ENCODE assay signal across 28 cellular contexts in the genomic region with DNA sequence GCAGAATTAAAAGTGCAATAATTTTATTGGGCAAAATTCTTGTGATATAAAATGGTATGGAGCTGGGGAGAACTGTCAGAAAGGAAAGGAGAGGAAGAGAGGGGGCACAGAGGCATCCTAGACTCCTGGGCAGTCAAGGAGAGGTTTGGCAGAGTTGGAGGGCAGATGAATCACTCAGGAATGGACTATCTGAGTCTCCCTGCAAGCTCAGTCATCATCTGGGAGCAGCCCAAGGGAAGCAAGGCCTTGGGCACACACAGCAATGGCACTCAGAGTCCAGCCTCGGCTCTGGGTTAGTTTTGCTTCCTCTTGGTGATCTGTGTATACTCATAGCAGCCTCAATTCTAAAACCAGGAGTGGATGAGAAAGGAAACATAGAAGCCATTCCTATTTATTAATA.
DNase-seq lines count a peak whose midpoint lies in the region; ATAC-seq, FAIRE-seq and TF ChIP-seq lines count a peak whose summit lies in the region.
"Had no signal": no experiment of that assay in that cellular context is flagged by ENCODE, and none has a peak within 500 bp of the region (broad histone marks: within the 10 kb centered on the region; RNA-seq: fewer than 3 reads in every experiment).

No MANE protein-coding gene starts in this region.

- DNase-seq in EL (peak; percentile 45), PC-3 (peak; percentile 54), bronchial epithelial cell (ENCODE audit: low read depth) (peak; percentile 41), renal cortical epithelial cell (ENCODE audit: low read depth) (peak; percentile 51), cortex of kidney (lab: John Stamatoyannopoulos, UW) (no peak)
- no peak for DNase-seq in activated CD8-positive, alpha-beta T cell treated with anti-CD3 and anti-CD28 coated beads for 36 hours
- DNase-seq in naive thymus-derived CD8-positive, alpha-beta T cell: no peak
- DNase-seq: activated CD4-positive, alpha-beta T cell treated with anti-CD3 and anti-CD28 coated beads, Interleukin-2, amount 10 ng/mL, durations not matched to agents 24 days and 14 days; activated CD8-positive, alpha-beta memory T cell treated with anti-CD3 and anti-CD28 coated beads, Interleukin-2, amount 10 ng/mL, durations not matched to agents 7 days and 5 days; activated naive CD8-positive, alpha-beta T cell treated with anti-CD3 and anti-CD28 coated beads, Interleukin-2, amount 50 U/mL, for 24 hours; activated T-cell treated with anti-CD3 and anti-CD28 coated beads, Interleukin-2, amount 50 U/mL, for 48 hours; body of pancreas; Calu3; left cardiac atrium; MM.1S; NCI-H1417 treated with DMSO at 0.1 percent for 48 hours; NCI-H2081; NCI-H345; right cardiac atrium; stimulated activated CD4-positive, alpha-beta T cell treated with anti-CD3 and anti-CD28 coated beads, Interleukin-4, amount 100 ng/mL, for 24 hours; substantia nigra; T-helper 2 cell; upper lobe of left lung had no signal

- H3K27me3 ChIP-seq in PC-3 (ENCODE audit: low read length) (no peaks in the 10 kb centered on the region), bronchial epithelial cell (ENCODE audit: control insufficient read depth, insufficient read depth, low read length) (no peaks in the 10 kb centered on the region)
- H3K27me3 ChIP-seq: body of pancreas, upper lobe of left lung had no signal

- intact Hi-C loops in PC-3 (cut with micrococcal nuclease): no loop called here
- intact Hi-C loops in activated CD8-positive, alpha-beta T cell treated with anti-CD3 and anti-CD28 coated beads for 36 hours (cut with micrococcal nuclease): no loop called here

- no peak for FAIRE-seq in bronchial epithelial cell (lab: Jason Lieb, UNC)

- H3K4me2 ChIP-seq in PC-3 (ENCODE audit: low read length): no peak overlapping the region

- H3K9me3 ChIP-seq in PC-3 (ENCODE audit: low read length): 0 out of 2 replicates have a peak, but pooled peaks cover 2% of the 10 kb centered on the region

- H3K36me3 Mint-ChIP-seq in activated CD8-positive, alpha-beta T cell treated with anti-CD3 and anti-CD28 coated beads for 36 hours (ENCODE audit: low read depth): no peaks in the 10 kb centered on the region
- peaks cover 5 to 21% (median 6%) of the 10 kb centered on the region in 3 donors for H3K36me3 Mint-ChIP-seq in naive thymus-derived CD8-positive, alpha-beta T cell
- H3K36me3 Mint-ChIP-seq: activated CD8-positive, alpha-beta memory T cell treated with anti-CD3 and anti-CD28 coated beads, Interleukin-2, amount 10 ng/mL, durations not matched to agents 7 days and 5 days; CD14-positive monocyte; stimulated activated effector memory CD8-positive, alpha-beta T cell treated with anti-CD3 and anti-CD28 coated beads, Interleukin-12 subunit alpha, Interleukin-12 subunit beta, amount 100 ng/mL, for 72 hours had no signal

- POLR2A ChIA-PET in PC-3 (lab: Charles Lee; ENCODE audit: unreplicated experiment): no interaction called here
- POLR2A ChIA-PET in activated CD8-positive, alpha-beta T cell treated with anti-CD3 and anti-CD28 coated beads for 36 hours (lab: Charles Lee): no interaction called here
- POLR2A ChIA-PET in naive thymus-derived CD8-positive, alpha-beta T cell (lab: Charles Lee): no interaction called here

- peaks cover 17% of the 10 kb centered on the region for H3K9me3 Mint-ChIP-seq in activated CD8-positive, alpha-beta T cell treated with anti-CD3 and anti-CD28 coated beads for 36 hours
- H3K9me3 Mint-ChIP-seq in naive thymus-derived CD8-positive, alpha-beta T cell: peaks cover 11 to 50% (median 27%) of the 10 kb centered on the region in 9 donors

- ATAC-seq in PC-3: peak; percentile 87
- no peak for ATAC-seq in activated CD8-positive, alpha-beta T cell treated with anti-CD3 and anti-CD28 coated beads for 36 hours
- no peak for ATAC-seq in naive thymus-derived CD8-positive, alpha-beta T cell
- ATAC-seq: activated CD8-positive, alpha-beta memory T cell treated with anti-CD3 and anti-CD28 coated beads, Interleukin-2, amount 10 ng/mL, durations not matched to agents 7 days and 5 days; activated naive CD8-positive, alpha-beta T cell treated with anti-CD3 and anti-CD28 coated beads, Interleukin-2, amount 50 U/mL, for 24 hours; body of pancreas; left cardiac atrium; right cardiac atrium; Right ventricle myocardium inferior; stimulated activated effector memory CD8-positive, alpha-beta T cell treated with anti-CD3 and anti-CD28 coated beads, Interleukin-12 subunit alpha, Interleukin-12 subunit beta, amount 100 ng/mL, for 72 hours had no signal

- no peaks in the 10 kb centered on the region for H3K4me1 ChIP-seq in PC-3 (ENCODE audit: insufficient read depth, low read length)
- H3K4me1 ChIP-seq: body of pancreas, HAP-1, upper lobe of left lung had no signal

- no peaks in the 10 kb centered on the region for H3K9me2 ChIP-seq in PC-3 (replicated peaks; ENCODE audit: low read length)

- no peak overlapping the region for H3K27ac Mint-ChIP-seq in activated CD8-positive, alpha-beta T cell treated with anti-CD3 and anti-CD28 coated beads for 36 hours
- H3K27ac Mint-ChIP-seq in naive thymus-derived CD8-positive, alpha-beta T cell: no peak overlapping the region
- H3K27ac Mint-ChIP-seq: activated CD4-positive, alpha-beta T cell treated with anti-CD3 and anti-CD28 coated beads, Interleukin-2, amount 10 ng/mL, durations not matched to agents 24 days and 14 days; activated CD8-positive, alpha-beta memory T cell treated with anti-CD3 and anti-CD28 coated beads, Interleukin-2, amount 10 ng/mL, durations not matched to agents 7 days and 5 days; activated naive CD8-positive, alpha-beta T cell treated with anti-CD3 and anti-CD28 coated beads, Interleukin-2, amount 50 U/mL, for 24 hours; CD14-positive monocyte; stimulated activated effector memory CD8-positive, alpha-beta T cell treated with anti-CD3 and anti-CD28 coated beads, Interleukin-12 subunit alpha, Interleukin-12 subunit beta, amount 100 ng/mL, for 72 hours had no signal

- no peaks in the 10 kb centered on the region for H3K4me1 Mint-ChIP-seq in activated CD8-positive, alpha-beta T cell treated with anti-CD3 and anti-CD28 coated beads for 36 hours (ENCODE audit: low read depth)
- no peaks in the 10 kb centered on the region for H3K4me1 Mint-ChIP-seq in naive thymus-derived CD8-positive, alpha-beta T cell
- H3K4me1 Mint-ChIP-seq: activated CD4-positive, alpha-beta T cell treated with anti-CD3 and anti-CD28 coated beads, Interleukin-2, amount 10 ng/mL, durations not matched to agents 24 days and 14 days; activated CD8-positive, alpha-beta memory T cell treated with anti-CD3 and anti-CD28 coated beads, Interleukin-2, amount 10 ng/mL, durations not matched to agents 7 days and 5 days; activated naive CD8-positive, alpha-beta T cell treated with anti-CD3 and anti-CD28 coated beads, Interleukin-2, amount 50 U/mL, for 24 hours; CD14-positive monocyte; stimulated activated effector memory CD8-positive, alpha-beta T cell treated with anti-CD3 and anti-CD28 coated beads, Interleukin-12 subunit alpha, Interleukin-12 subunit beta, amount 100 ng/mL, for 72 hours had no signal

- CTCF ChIA-PET in PC-3 (lab: Charles Lee): no interaction called here
- CTCF ChIA-PET in activated CD8-positive, alpha-beta T cell treated with anti-CD3 and anti-CD28 coated beads for 36 hours (lab: Charles Lee): no interaction called here

- H3K36me3 ChIP-seq in PC-3 (ENCODE audit: low read depth, low read length) (no peaks in the 10 kb centered on the region), bronchial epithelial cell (ENCODE audit: control insufficient read depth, insufficient read depth, low read length) (no peaks in the 10 kb centered on the region)
- H3K36me3 ChIP-seq: HAP-1, upper lobe of left lung had no signal

- no peak overlapping the region for H3K4me3 Mint-ChIP-seq in activated CD8-positive, alpha-beta T cell treated with anti-CD3 and anti-CD28 coated beads for 36 hours
- no peak overlapping the region for H3K4me3 Mint-ChIP-seq in naive thymus-derived CD8-positive, alpha-beta T cell
- H3K4me3 Mint-ChIP-seq: activated CD4-positive, alpha-beta T cell treated with anti-CD3 and anti-CD28 coated beads, Interleukin-2, amount 10 ng/mL, durations not matched to agents 24 days and 14 days; activated CD8-positive, alpha-beta memory T cell treated with anti-CD3 and anti-CD28 coated beads, Interleukin-2, amount 10 ng/mL, durations not matched to agents 7 days and 5 days; activated naive CD8-positive, alpha-beta T cell treated with anti-CD3 and anti-CD28 coated beads, Interleukin-2, amount 50 U/mL, for 24 hours; CD14-positive monocyte; stimulated activated effector memory CD8-positive, alpha-beta T cell treated with anti-CD3 and anti-CD28 coated beads, Interleukin-12 subunit alpha, Interleukin-12 subunit beta, amount 100 ng/mL, for 72 hours had no signal

- H3K4me3 ChIP-seq in PC-3 (ENCODE audit: low read length): no peak overlapping the region
- no peak overlapping the region for H3K4me3 ChIP-seq in bronchial epithelial cell (ENCODE audit: low read depth, low read length)
- H3K4me3 ChIP-seq: body of pancreas, HAP-1, upper lobe of left lung had no signal

- no peak overlapping the region for H3K27ac ChIP-seq in PC-3 (ENCODE audit: low read length)
- H3K27ac ChIP-seq: body of pancreas, epithelial cell of prostate, upper lobe of left lung had no signal

- H2AFZ ChIP-seq in PC-3 (ENCODE audit: low read length): no peak overlapping the region

- no peak overlapping the region for H3K9ac ChIP-seq in PC-3 (ENCODE audit: low read length)

- peaks cover 14% of the 10 kb centered on the region for H3K27me3 Mint-ChIP-seq in activated CD8-positive, alpha-beta T cell treated with anti-CD3 and anti-CD28 coated beads for 36 hours
- peaks cover 5 to 17% (median 10%) of the 10 kb centered on the region in 5 donors for H3K27me3 Mint-ChIP-seq in naive thymus-derived CD8-positive, alpha-beta T cell
- H3K27me3 Mint-ChIP-seq: activated CD4-positive, alpha-beta T cell treated with anti-CD3 and anti-CD28 coated beads, Interleukin-2, amount 10 ng/mL, durations not matched to agents 24 days and 14 days had no signal

- no peaks in the 10 kb centered on the region for H3K79me2 ChIP-seq in PC-3 (ENCODE audit: low read length)

- no peaks in the 10 kb centered on the region for H3F3A ChIP-seq in PC-3 (ENCODE audit: low read length, unreplicated experiment)

- no peaks in the 10 kb centered on the region for H4K20me1 ChIP-seq in PC-3 (ENCODE audit: low read length)

- BruUV-seq in PC-3 (replicated peaks; lab: Mats Ljungman, UMichigan): no TSS peak

- TF ChIP-seq CTCF in PC-3 (conservative IDR thresholded peaks at IDR 0.05; ENCODE audit: low read depth, low read length) (no peak), bronchial epithelial cell (IDR thresholded peaks at IDR 0.05; ENCODE audit: insufficient read depth, low read length, severe bottlenecking) (no peak)
- TF ChIP-seq CTCF in activated CD8-positive, alpha-beta T cell treated with anti-CD3 and anti-CD28 coated beads for 36 hours (IDR thresholded peaks at IDR 0.05): no peak

Comparison
In these comparisons a context has a peak if more than half of its experiments do, and no peak if none do; other contexts are left out.
1. DNase-seq: peak in EL (single experiment), PC-3 (single experiment), bronchial epithelial cell (single experiment) and renal cortical epithelial cell (single experiment); none in activated CD8-positive, alpha-beta T cell treated with anti-CD3 and anti-CD28 coated beads for 36 hours (single experiment), cortex of kidney (single experiment) and naive thymus-derived CD8-positive, alpha-beta T cell (0 of 10).